1 cellular context compared by ENCODE assay signal in the genomic region with DNA sequence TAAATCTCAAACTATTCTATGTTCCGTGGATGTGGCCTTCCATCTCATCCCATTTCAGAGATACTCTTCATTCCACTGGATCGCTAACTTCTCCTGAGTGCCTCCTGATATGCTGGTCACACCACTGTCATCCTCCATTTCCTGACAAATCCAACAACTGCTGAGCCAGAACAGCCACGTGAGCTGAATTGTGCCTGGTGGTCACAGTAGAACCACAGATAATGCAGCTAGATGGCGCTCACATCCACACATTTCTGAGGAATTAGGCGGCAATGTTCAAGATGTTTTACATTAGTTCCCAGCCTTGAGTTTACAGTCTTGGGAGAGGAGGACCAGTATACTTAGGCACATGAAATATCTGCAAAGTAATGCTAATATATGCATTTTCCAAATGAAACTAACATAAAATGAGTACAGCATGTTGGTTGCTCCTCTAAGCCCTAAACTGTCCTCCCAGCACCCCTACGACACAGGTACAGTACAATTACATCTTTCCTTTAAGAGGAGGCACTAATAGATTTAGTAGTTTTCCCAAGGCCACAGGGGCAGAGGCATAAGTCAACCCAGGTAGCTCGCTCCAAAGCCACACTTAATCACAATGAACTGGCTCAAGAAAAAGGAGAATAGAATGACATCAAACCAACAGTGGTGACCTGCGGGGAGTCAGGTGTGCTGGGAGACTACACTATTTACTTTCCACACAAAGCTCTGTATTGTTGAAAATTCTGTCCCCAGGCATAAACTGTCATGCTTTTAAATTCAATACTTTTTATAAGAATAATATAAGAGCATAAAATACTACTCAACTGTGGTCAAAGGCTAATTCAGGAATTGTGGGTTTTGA.
A peak's percentile ranks its signal among the peaks of the same experiment; 100 is the strongest.
TF ChIP-seq lines count a peak whose summit lies in the region.

No MANE protein-coding gene starts in this region.

TF ChIP-seq in HepG2, 621 proteins besides CTCF, POLR2A, EP300 and RAD21 (continued from another document and continues in another):
- TF ChIP-seq, protein P1, sequence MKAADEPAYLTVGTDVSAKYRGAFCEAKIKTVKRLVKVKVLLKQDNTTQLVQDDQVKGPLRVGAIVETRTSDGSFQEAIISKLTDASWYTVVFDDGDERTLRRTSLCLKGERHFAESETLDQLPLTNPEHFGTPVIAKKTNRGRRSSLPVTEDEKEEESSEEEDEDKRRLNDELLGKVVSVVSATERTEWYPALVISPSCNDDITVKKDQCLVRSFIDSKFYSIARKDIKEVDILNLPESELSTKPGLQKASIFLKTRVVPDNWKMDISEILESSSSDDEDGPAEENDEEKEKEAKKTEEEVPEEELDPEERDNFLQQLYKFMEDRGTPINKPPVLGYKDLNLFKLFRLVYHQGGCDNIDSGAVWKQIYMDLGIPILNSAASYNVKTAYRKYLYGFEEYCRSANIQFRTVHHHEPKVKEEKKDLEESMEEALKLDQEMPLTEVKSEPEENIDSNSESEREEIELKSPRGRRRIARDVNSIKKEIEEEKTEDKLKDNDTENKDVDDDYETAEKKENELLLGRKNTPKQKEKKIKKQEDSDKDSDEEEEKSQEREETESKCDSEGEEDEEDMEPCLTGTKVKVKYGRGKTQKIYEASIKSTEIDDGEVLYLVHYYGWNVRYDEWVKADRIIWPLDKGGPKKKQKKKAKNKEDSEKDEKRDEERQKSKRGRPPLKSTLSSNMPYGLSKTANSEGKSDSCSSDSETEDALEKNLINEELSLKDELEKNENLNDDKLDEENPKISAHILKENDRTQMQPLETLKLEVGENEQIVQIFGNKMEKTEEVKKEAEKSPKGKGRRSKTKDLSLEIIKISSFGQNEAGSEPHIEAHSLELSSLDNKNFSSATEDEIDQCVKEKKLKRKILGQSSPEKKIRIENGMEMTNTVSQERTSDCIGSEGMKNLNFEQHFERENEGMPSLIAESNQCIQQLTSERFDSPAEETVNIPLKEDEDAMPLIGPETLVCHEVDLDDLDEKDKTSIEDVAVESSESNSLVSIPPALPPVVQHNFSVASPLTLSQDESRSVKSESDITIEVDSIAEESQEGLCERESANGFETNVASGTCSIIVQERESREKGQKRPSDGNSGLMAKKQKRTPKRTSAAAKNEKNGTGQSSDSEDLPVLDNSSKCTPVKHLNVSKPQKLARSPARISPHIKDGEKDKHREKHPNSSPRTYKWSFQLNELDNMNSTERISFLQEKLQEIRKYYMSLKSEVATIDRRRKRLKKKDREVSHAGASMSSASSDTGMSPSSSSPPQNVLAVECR (CRISPR knock-in tag; IDR thresholded peaks at IDR 0.05; ENCODE audit: borderline replicate concordance), result 0 out of 2 replicates have a peak, but pooled peaks have one; percentile 25
- TF ChIP-seq, protein P2, sequence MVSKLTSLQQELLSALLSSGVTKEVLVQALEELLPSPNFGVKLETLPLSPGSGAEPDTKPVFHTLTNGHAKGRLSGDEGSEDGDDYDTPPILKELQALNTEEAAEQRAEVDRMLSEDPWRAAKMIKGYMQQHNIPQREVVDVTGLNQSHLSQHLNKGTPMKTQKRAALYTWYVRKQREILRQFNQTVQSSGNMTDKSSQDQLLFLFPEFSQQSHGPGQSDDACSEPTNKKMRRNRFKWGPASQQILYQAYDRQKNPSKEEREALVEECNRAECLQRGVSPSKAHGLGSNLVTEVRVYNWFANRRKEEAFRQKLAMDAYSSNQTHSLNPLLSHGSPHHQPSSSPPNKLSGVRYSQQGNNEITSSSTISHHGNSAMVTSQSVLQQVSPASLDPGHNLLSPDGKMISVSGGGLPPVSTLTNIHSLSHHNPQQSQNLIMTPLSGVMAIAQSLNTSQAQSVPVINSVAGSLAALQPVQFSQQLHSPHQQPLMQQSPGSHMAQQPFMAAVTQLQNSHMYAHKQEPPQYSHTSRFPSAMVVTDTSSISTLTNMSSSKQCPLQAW (CRISPR knock-in tag; IDR thresholded peaks at IDR 0.05), result no peak
- TF ChIP-seq, protein P3, sequence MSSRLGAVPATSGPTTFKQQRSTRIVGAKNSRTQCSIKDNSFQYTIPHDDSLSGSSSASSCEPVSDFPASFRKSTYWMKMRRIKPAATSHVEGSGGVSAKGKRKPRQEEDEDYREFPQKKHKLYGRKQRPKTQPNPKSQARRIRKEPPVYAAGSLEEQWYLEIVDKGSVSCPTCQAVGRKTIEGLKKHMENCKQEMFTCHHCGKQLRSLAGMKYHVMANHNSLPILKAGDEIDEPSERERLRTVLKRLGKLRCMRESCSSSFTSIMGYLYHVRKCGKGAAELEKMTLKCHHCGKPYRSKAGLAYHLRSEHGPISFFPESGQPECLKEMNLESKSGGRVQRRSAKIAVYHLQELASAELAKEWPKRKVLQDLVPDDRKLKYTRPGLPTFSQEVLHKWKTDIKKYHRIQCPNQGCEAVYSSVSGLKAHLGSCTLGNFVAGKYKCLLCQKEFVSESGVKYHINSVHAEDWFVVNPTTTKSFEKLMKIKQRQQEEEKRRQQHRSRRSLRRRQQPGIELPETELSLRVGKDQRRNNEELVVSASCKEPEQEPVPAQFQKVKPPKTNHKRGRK (CRISPR knock-in tag; IDR thresholded peaks at IDR 0.05), result no peak
- TF ChIP-seq, protein P4, sequence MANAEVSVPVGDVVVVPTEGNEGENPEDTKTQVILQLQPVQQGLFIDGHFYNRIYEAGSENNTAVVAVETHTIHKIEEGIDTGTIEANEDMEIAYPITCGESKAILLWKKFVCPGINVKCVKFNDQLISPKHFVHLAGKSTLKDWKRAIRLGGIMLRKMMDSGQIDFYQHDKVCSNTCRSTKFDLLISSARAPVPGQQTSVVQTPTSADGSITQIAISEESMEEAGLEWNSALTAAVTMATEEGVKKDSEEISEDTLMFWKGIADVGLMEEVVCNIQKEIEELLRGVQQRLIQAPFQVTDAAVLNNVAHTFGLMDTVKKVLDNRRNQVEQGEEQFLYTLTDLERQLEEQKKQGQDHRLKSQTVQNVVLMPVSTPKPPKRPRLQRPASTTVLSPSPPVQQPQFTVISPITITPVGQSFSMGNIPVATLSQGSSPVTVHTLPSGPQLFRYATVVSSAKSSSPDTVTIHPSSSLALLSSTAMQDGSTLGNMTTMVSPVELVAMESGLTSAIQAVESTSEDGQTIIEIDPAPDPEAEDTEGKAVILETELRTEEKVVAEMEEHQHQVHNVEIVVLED (CRISPR knock-in tag; IDR thresholded peaks at IDR 0.05; ENCODE audit: borderline replicate concordance), result no peak
- TF ChIP-seq SMC3 (IDR thresholded peaks at IDR 0.05; ENCODE audit: low read length) (peak; percentile 77; the same call in 1 of the 2 replicates), SP140L (CRISPR knock-in tag; IDR thresholded peaks at IDR 0.05; ENCODE audit: borderline replicate concordance) (no peak), POGZ (CRISPR knock-in tag; IDR thresholded peaks at IDR 0.05) (no peak), DPF2 (CRISPR knock-in tag; IDR thresholded peaks at IDR 0.05; ENCODE audit: borderline replicate concordance, low read depth) (no peak), MIER2 (CRISPR knock-in tag; IDR thresholded peaks at IDR 0.05) (no peak), U2AF1 (optimal IDR thresholded peaks at IDR 0.05; ENCODE audit: low read depth, low read length) (no peak), ZNF652 (CRISPR knock-in tag; IDR thresholded peaks at IDR 0.05; ENCODE audit: borderline replicate concordance, low read depth) (no peak), PAX8 (CRISPR knock-in tag; IDR thresholded peaks at IDR 0.05; ENCODE audit: borderline replicate concordance) (no peak), ZNF230 (CRISPR knock-in tag; IDR thresholded peaks at IDR 0.05) (no peak), RFXAP (CRISPR knock-in tag; IDR thresholded peaks at IDR 0.05; ENCODE audit: borderline replicate concordance) (no peak), TSC22D2 (CRISPR knock-in tag; IDR thresholded peaks at IDR 0.05; ENCODE audit: borderline replicate concordance) (no peak), ZNF484 (CRISPR knock-in tag; IDR thresholded peaks at IDR 0.05; ENCODE audit: borderline replicate concordance, low read depth) (no peak), ZNF550 (CRISPR knock-in tag; IDR thresholded peaks at IDR 0.05; ENCODE audit: borderline replicate concordance) (no peak), RFX5 (IDR thresholded peaks at IDR 0.05; ENCODE audit: low read depth, low read length) (no peak), MYNN (CRISPR knock-in tag; IDR thresholded peaks at IDR 0.05; ENCODE audit: low read depth) (no peak), ZNF709 (CRISPR knock-in tag; IDR thresholded peaks at IDR 0.05) (no peak), HMG20B (CRISPR knock-in tag; conservative IDR thresholded peaks at IDR 0.05) (no peak), ZNF160 (CRISPR knock-in tag; IDR thresholded peaks at IDR 0.05) (no peak), NFYB (CRISPR knock-in tag; IDR thresholded peaks at IDR 0.05) (no peak), ATAD3A (CRISPR knock-in tag; IDR thresholded peaks at IDR 0.05) (no peak)
- TF ChIP-seq, protein P5, sequence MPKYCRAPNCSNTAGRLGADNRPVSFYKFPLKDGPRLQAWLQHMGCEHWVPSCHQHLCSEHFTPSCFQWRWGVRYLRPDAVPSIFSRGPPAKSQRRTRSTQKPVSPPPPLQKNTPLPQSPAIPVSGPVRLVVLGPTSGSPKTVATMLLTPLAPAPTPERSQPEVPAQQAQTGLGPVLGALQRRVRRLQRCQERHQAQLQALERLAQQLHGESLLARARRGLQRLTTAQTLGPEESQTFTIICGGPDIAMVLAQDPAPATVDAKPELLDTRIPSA (CRISPR knock-in tag; IDR thresholded peaks at IDR 0.05; ENCODE audit: borderline replicate concordance), result no peak
- TF ChIP-seq, protein P6, sequence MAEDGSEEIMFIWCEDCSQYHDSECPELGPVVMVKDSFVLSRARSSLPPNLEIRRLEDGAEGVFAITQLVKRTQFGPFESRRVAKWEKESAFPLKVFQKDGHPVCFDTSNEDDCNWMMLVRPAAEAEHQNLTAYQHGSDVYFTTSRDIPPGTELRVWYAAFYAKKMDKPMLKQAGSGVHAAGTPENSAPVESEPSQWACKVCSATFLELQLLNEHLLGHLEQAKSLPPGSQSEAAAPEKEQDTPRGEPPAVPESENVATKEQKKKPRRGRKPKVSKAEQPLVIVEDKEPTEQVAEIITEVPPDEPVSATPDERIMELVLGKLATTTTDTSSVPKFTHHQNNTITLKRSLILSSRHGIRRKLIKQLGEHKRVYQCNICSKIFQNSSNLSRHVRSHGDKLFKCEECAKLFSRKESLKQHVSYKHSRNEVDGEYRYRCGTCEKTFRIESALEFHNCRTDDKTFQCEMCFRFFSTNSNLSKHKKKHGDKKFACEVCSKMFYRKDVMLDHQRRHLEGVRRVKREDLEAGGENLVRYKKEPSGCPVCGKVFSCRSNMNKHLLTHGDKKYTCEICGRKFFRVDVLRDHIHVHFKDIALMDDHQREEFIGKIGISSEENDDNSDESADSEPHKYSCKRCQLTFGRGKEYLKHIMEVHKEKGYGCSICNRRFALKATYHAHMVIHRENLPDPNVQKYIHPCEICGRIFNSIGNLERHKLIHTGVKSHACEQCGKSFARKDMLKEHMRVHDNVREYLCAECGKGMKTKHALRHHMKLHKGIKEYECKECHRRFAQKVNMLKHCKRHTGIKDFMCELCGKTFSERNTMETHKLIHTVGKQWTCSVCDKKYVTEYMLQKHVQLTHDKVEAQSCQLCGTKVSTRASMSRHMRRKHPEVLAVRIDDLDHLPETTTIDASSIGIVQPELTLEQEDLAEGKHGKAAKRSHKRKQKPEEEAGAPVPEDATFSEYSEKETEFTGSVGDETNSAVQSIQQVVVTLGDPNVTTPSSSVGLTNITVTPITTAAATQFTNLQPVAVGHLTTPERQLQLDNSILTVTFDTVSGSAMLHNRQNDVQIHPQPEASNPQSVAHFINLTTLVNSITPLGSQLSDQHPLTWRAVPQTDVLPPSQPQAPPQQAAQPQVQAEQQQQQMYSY (CRISPR knock-in tag; IDR thresholded peaks at IDR 0.05), result no peak
- TF ChIP-seq, protein P7, sequence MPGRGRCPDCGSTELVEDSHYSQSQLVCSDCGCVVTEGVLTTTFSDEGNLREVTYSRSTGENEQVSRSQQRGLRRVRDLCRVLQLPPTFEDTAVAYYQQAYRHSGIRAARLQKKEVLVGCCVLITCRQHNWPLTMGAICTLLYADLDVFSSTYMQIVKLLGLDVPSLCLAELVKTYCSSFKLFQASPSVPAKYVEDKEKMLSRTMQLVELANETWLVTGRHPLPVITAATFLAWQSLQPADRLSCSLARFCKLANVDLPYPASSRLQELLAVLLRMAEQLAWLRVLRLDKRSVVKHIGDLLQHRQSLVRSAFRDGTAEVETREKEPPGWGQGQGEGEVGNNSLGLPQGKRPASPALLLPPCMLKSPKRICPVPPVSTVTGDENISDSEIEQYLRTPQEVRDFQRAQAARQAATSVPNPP (CRISPR knock-in tag; IDR thresholded peaks at IDR 0.05), result no peak
- TF ChIP-seq, protein P8, sequence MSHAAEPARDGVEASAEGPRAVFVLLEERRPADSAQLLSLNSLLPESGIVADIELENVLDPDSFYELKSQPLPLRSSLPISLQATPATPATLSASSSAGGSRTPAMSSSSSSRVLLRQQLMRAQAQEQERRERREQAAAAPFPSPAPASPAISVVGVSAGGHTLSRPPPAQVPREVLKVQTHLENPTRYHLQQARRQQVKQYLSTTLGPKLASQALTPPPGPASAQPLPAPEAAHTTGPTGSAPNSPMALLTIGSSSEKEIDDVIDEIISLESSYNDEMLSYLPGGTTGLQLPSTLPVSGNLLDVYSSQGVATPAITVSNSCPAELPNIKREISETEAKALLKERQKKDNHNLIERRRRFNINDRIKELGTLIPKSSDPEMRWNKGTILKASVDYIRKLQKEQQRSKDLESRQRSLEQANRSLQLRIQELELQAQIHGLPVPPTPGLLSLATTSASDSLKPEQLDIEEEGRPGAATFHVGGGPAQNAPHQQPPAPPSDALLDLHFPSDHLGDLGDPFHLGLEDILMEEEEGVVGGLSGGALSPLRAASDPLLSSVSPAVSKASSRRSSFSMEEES (CRISPR knock-in tag; IDR thresholded peaks at IDR 0.05), result peak; percentile 70
- TF ChIP-seq, protein P9, sequence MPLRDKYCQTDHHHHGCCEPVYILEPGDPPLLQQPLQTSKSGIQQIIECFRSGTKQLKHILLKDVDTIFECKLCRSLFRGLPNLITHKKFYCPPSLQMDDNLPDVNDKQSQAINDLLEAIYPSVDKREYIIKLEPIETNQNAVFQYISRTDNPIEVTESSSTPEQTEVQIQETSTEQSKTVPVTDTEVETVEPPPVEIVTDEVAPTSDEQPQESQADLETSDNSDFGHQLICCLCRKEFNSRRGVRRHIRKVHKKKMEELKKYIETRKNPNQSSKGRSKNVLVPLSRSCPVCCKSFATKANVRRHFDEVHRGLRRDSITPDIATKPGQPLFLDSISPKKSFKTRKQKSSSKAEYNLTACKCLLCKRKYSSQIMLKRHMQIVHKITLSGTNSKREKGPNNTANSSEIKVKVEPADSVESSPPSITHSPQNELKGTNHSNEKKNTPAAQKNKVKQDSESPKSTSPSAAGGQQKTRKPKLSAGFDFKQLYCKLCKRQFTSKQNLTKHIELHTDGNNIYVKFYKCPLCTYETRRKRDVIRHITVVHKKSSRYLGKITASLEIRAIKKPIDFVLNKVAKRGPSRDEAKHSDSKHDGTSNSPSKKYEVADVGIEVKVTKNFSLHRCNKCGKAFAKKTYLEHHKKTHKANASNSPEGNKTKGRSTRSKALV (CRISPR knock-in tag; IDR thresholded peaks at IDR 0.05), result no peak
- TF ChIP-seq, protein P10, sequence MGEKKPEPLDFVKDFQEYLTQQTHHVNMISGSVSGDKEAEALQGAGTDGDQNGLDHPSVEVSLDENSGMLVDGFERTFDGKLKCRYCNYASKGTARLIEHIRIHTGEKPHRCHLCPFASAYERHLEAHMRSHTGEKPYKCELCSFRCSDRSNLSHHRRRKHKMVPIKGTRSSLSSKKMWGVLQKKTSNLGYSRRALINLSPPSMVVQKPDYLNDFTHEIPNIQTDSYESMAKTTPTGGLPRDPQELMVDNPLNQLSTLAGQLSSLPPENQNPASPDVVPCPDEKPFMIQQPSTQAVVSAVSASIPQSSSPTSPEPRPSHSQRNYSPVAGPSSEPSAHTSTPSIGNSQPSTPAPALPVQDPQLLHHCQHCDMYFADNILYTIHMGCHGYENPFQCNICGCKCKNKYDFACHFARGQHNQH (CRISPR knock-in tag; IDR thresholded peaks at IDR 0.05), result no peak; the same call in 1 of the 2 replicates
